ENCODE assay signal across 1 cellular context in genomic region chr6:165049362-165049761, GRCh38.
TF ChIP-seq lines count a peak whose summit lies in the region.

No MANE protein-coding gene starts in this region.

TF ChIP-seq in HepG2, 621 proteins besides CTCF, POLR2A, EP300 and RAD21 (continued from another document):
- TF ChIP-seq ZBED4 (CRISPR knock-in tag; IDR thresholded peaks at IDR 0.05; ENCODE audit: borderline replicate concordance), result no peak
TF ChIP-seq in HepG2: peak in this region for 15.
